In genomic region chr2:228771306-228771705, GRCh38 we compare ENCODE assay signal across 24 cellular contexts.
DNase-seq lines count a peak whose midpoint lies in the region; ATAC-seq and TF ChIP-seq lines count a peak whose summit lies in the region.
"Had no signal": no experiment of that assay in that cellular context is flagged by ENCODE, and none has a peak within 500 bp of the region (broad histone marks: within the 10 kb centered on the region; RNA-seq: fewer than 3 reads in every experiment).

No MANE protein-coding gene starts in this region.

- H3K9ac ChIP-seq in smooth muscle cell (ENCODE audit: low read depth), result no peak overlapping the region
- H3K9ac ChIP-seq: neural progenitor cell had no signal

- no peak overlapping the region for H2AFZ ChIP-seq in smooth muscle cell (ENCODE audit: low read depth)
- H2AFZ ChIP-seq: neural progenitor cell had no signal

- DNase-seq in Right ventricle myocardium inferior (ENCODE audit: missing footprints) (no peak), cardiac septum (ENCODE audit: low spot score) (no peak), left lung (no peak), stomach (no peak), caudate nucleus (lab: John Stamatoyannopoulos, UW) (no peak), smooth muscle cell (lab: John Stamatoyannopoulos, UW; ENCODE audit: unreplicated experiment) (no peak)
- DNase-seq: 8988T; activated CD4-positive, alpha-beta T cell treated with anti-CD3 and anti-CD28 coated beads for 4 hours; activated T-cell treated with anti-CD3 and anti-CD28 coated beads, Interleukin-2, amount 50 U/mL, for 24 hours; amygdala; CD8-positive, alpha-beta memory T cell; dermis blood vessel endothelial cell; hippocampal formation; IMR-90; NCI-H1048; NCI-H187 treated with DMSO at 0.1 percent for 48 hours; NCI-H69; RPMI8226; T-helper 17 cell had no signal

- no peak overlapping the region for H3K4me2 ChIP-seq in smooth muscle cell
- H3K4me2 ChIP-seq: neural progenitor cell had no signal

- TF ChIP-seq CTCF in left lung (IDR thresholded peaks at IDR 0.05), result no peak
- no peak for TF ChIP-seq CTCF in stomach (IDR thresholded peaks at IDR 0.05)
- no peak for TF ChIP-seq CTCF in smooth muscle cell (IDR thresholded peaks at IDR 0.05; ENCODE audit: borderline replicate concordance, insufficient read depth, poor library complexity, severe bottlenecking)

- no peak overlapping the region for H3K4me3 ChIP-seq in left lung
- H3K4me3 ChIP-seq in stomach, result no peak overlapping the region
- no peak overlapping the region for H3K4me3 ChIP-seq in smooth muscle cell
- H3K4me3 ChIP-seq: cardiac muscle cell, neural progenitor cell, SK-N-MC had no signal

- peaks cover 0 to 3% of the 10 kb centered on the region in 2 donors for H3K4me1 ChIP-seq in left lung
- H3K4me1 ChIP-seq in stomach, result no peaks in the 10 kb centered on the region
- H3K4me1 ChIP-seq in smooth muscle cell (ENCODE audit: low read depth), result no peaks in the 10 kb centered on the region
- H3K4me1 ChIP-seq: neural progenitor cell had no signal

- no peak for TF ChIP-seq POLR2A in stomach (IDR thresholded peaks at IDR 0.05)

- no peaks in the 10 kb centered on the region for H3F3A ChIP-seq in smooth muscle cell (ENCODE audit: low read depth)

- intact Hi-C loops in Right ventricle myocardium inferior (cut with DNase I), result no loop called here
- intact Hi-C loops in cardiac septum (cut with DNase I), result no loop called here
- intact Hi-C loops in left lung (cut with DNase I), result no loop called here
- intact Hi-C loops in stomach (cut with DNase I; ENCODE audit: low total_unique reads), result no loop called here

- TF ChIP-seq EP300 in stomach (IDR thresholded peaks at IDR 0.05), result no peak

- peak; percentile 30 for ATAC-seq in Right ventricle myocardium inferior
- ATAC-seq in left lung, result no peak
- no peak for ATAC-seq in GM19463 (IDR thresholded peaks at IDR 0.05; ENCODE audit: unreplicated experiment)
- ATAC-seq in HG02610 (IDR thresholded peaks at IDR 0.05; ENCODE audit: unreplicated experiment), result no peak
- ATAC-seq: T-helper 17 cell had no signal

- H3K9me3 ChIP-seq in left lung, result no peaks in the 10 kb centered on the region
- no peaks in the 10 kb centered on the region for H3K9me3 ChIP-seq in stomach
- H3K9me3 ChIP-seq in smooth muscle cell (replicated peaks; ENCODE audit: low read depth), result no peaks in the 10 kb centered on the region

- no peaks in the 10 kb centered on the region for H4K20me1 ChIP-seq in smooth muscle cell (ENCODE audit: low read depth)

- WGBS in stomach, 5 donors, result 60 to 76% (median 69%) methylated on average over 5 of the region's 5 CpGs
- 91% methylated on average over 5 of the region's 5 CpGs for WGBS in smooth muscle cell (ENCODE audit: low lambda C conversion rate)

- H3K27ac ChIP-seq in left lung (peak overlapping the region; percentile 7 to 58), stomach (peak overlapping the region in 4 of 5 donors; percentile 38 to 75 (median 56)), caudate nucleus (ENCODE audit: low read depth, low read length) (no peak overlapping the region), smooth muscle cell (ENCODE audit: low read depth) (no peak overlapping the region)
- H3K27ac ChIP-seq: cardiac muscle cell, neural progenitor cell, SK-N-MC had no signal

- H3K27me3 ChIP-seq in left lung (no peaks in the 10 kb centered on the region), stomach (no peaks in the 10 kb centered on the region), smooth muscle cell (ENCODE audit: low read depth) (no peaks in the 10 kb centered on the region)
- H3K27me3 ChIP-seq: cardiac muscle cell had no signal

- H3K79me2 ChIP-seq in smooth muscle cell (ENCODE audit: low read depth), result no peaks in the 10 kb centered on the region

- H3K36me3 ChIP-seq in left lung (no peaks in the 10 kb centered on the region), stomach (no peaks in the 10 kb centered on the region), smooth muscle cell (ENCODE audit: low read depth) (no peaks in the 10 kb centered on the region)
- H3K36me3 ChIP-seq: cardiac muscle cell, neural progenitor cell had no signal

Comparison
In these comparisons a context has a peak if more than half of its experiments do, and no peak if none do; other contexts are left out.
1. H3K27ac ChIP-seq: peak in left lung (2 of 2) and stomach (4 of 5); none in caudate nucleus (single experiment) and smooth muscle cell (single experiment).